In genomic region chr12:14682231-14682630, GRCh38 we compare ENCODE assay signal across 9 cellular contexts. TPM values are rescaled to one million over a fixed set of nuclear protein-coding genes. Genes with fewer than 3 reads are reported as not detected.
"Had no signal": no experiment of that assay in that cellular context is flagged by ENCODE, and none has a peak within 500 bp of the region (broad histone marks: within the 10 kb centered on the region; RNA-seq: fewer than 3 reads in every experiment).

No MANE protein-coding gene starts in this region.

RNA-seq across cellular contexts. Expression of gene GUCY2C, which starts 14.2 kb away (rescaled TPM):
- total RNA-seq: activated CD4-positive, alpha-beta T cell treated with anti-CD3 and anti-CD28 coated beads, Interleukin-2, amount 10 ng/mL, durations not matched to agents 7 days and 5 days; activated CD8-positive, alpha-beta memory T cell treated with anti-CD3 and anti-CD28 coated beads, Interleukin-2, amount 10 ng/mL, durations not matched to agents 7 days and 5 days; activated CD8-positive, alpha-beta T cell treated with anti-CD3 and anti-CD28 coated beads, Interleukin-2, amount 10 ng/mL, durations not matched to agents 7 days and 5 days; activated naive CD8-positive, alpha-beta T cell treated with anti-CD3 and anti-CD28 coated beads, Interleukin-2, amount 10 ng/mL, durations not matched to agents 7 days and 5 days; activated T-cell treated with anti-CD3 and anti-CD28 coated beads, Interleukin-2, amount 50 U/mL, for 4 hours; ascending aorta; bronchial epithelial cell; cardiac muscle cell; chondrocyte had no signal
